In the genomic region with DNA sequence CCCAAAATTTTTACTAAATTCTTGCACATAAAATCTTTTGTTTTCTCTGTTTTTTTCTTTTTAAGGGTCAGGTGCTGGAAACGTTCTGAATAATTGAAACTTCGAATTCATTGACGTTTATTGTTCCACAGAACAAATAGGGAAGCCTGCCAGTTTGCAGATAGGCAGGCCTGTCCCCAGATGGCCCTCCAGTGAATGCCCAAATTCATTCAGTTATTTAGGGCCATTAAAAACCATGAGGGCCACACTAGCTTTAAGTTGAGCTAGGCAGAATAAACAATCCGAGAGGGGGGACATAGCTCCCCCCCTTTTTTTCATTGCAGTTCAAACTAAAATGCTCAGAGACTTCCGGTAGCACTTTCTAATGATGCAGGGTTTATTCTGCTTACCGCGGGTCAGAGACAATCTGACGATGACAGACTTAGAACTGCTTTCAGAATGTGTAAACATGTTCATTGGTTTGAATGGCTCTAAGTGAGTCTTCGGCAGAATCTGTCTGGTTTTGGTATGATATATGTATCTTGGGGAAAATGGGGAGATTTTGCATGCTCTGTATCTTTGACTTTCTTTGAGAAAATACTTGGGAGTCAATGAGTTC, we compare ENCODE assay signal across 13 cellular contexts.
DNase-seq lines count a peak whose midpoint lies in the region; ATAC-seq and TF ChIP-seq lines count a peak whose summit lies in the region.
"Had no signal": no experiment of that assay in that cellular context is flagged by ENCODE, and none has a peak within 500 bp of the region (broad histone marks: within the 10 kb centered on the region; RNA-seq: fewer than 3 reads in every experiment).

No MANE protein-coding gene starts in this region.

- no peak overlapping the region for H2AFZ ChIP-seq in ACC112 (ENCODE audit: low read length, unreplicated experiment)

- POLR2A ChIA-PET in naive thymus-derived CD4-positive, alpha-beta T cell (lab: Charles Lee) = no interaction called here

- TF ChIP-seq CTCF in ascending aorta (IDR thresholded peaks at IDR 0.05) = no peak

- peaks cover 52% of the 10 kb centered on the region for H3K79me2 ChIP-seq in ACC112 (ENCODE audit: control insufficient read depth, insufficient read depth, low read length, unreplicated experiment)

- H3K27me3 ChIP-seq in ACC112 (ENCODE audit: insufficient read depth, low read length) = no peaks in the 10 kb centered on the region
- H3K27me3 ChIP-seq in ascending aorta = no peaks in the 10 kb centered on the region
- no peaks in the 10 kb centered on the region for H3K27me3 ChIP-seq in naive thymus-derived CD4-positive, alpha-beta T cell (ENCODE audit: control insufficient read depth in 2 of 2, insufficient read depth in 2 of 2, low read length in 2 of 2)

- no peaks in the 10 kb centered on the region for H3K9me3 Mint-ChIP-seq in naive thymus-derived CD4-positive, alpha-beta T cell
- H3K9me3 Mint-ChIP-seq: endodermal cell; stimulated activated naive CD8-positive, alpha-beta T cell treated with anti-CD3 and anti-CD28 coated beads, Interleukin-15, Interleukin-2, amounts not matched to agents 100 ng/mL and 50 ng/mL, for 24 hours had no signal

- peak overlapping the region in 7 of 10 donors; percentile 6 to 63 (median 16) for H3K4me3 Mint-ChIP-seq in naive thymus-derived CD4-positive, alpha-beta T cell
- H3K4me3 Mint-ChIP-seq: endodermal cell; stimulated activated naive CD8-positive, alpha-beta T cell treated with anti-CD3 and anti-CD28 coated beads, Interleukin-15, Interleukin-2, amounts not matched to agents 100 ng/mL and 50 ng/mL, for 24 hours had no signal

- peaks cover 14 to 55% (median 43%) of the 10 kb centered on the region in 7 donors for H3K4me1 Mint-ChIP-seq in naive thymus-derived CD4-positive, alpha-beta T cell

- H3K4me3 ChIP-seq in ACC112 (ENCODE audit: low read depth, low read length) (no peak overlapping the region), ascending aorta (peak overlapping the region; percentile 9 to 36)
- H3K4me3 ChIP-seq in naive thymus-derived CD4-positive, alpha-beta T cell (ENCODE audit: low read length) = no peak overlapping the region

- H3K36me3 Mint-ChIP-seq in naive thymus-derived CD4-positive, alpha-beta T cell = peaks cover 0 to 8% (median 0%) of the 10 kb centered on the region in 5 donors

- H3K36me3 ChIP-seq in ACC112 (ENCODE audit: insufficient read depth, low read length) = no peaks in the 10 kb centered on the region
- peaks cover 15 to 21% of the 10 kb centered on the region in 2 donors for H3K36me3 ChIP-seq in ascending aorta
- no peaks in the 10 kb centered on the region for H3K36me3 ChIP-seq in naive thymus-derived CD4-positive, alpha-beta T cell (ENCODE audit: control insufficient read depth in 2 of 3, insufficient read depth in 3 of 3, low read length in 3 of 3)

- H3K9me3 ChIP-seq in ascending aorta = no peaks in the 10 kb centered on the region
- H3K9me3 ChIP-seq in naive thymus-derived CD4-positive, alpha-beta T cell (ENCODE audit: control insufficient read depth in 2 of 3, low read length in 3 of 3) = no peaks in the 10 kb centered on the region

- H3K4me1 ChIP-seq in ACC112 (ENCODE audit: control insufficient read depth, insufficient read depth, low read length, unreplicated experiment) (peaks cover 70% of the 10 kb centered on the region), ascending aorta (peaks cover 72 to 94% of the 10 kb centered on the region in 2 donors)
- peaks cover 14 to 27% of the 10 kb centered on the region in 2 donors for H3K4me1 ChIP-seq in naive thymus-derived CD4-positive, alpha-beta T cell (ENCODE audit: control insufficient read depth in 2 of 2, insufficient read depth in 2 of 2, low read length in 2 of 2)

- intact Hi-C loops in ascending aorta (cut with DNase I) = loop anchor here (2.0 to 5.0 kb wide), 2 partner anchors 21 to 36 kb away; no protein-coding TSS in a partner anchor
- intact Hi-C loops in naive thymus-derived CD4-positive, alpha-beta T cell (cut with micrococcal nuclease) = no loop called here

- peak overlapping the region; percentile 15 to 59 (median 45) for H3K27ac Mint-ChIP-seq in naive thymus-derived CD4-positive, alpha-beta T cell
- H3K27ac Mint-ChIP-seq: endodermal cell; stimulated activated naive CD8-positive, alpha-beta T cell treated with anti-CD3 and anti-CD28 coated beads, Interleukin-15, Interleukin-2, amounts not matched to agents 100 ng/mL and 50 ng/mL, for 24 hours had no signal

- DNase-seq in DMS153 (lab: John Stamatoyannopoulos, UW) (peak; percentile 68), ascending aorta (ENCODE audit: low spot score in 2 of 2) (no peak), NAMALWA (ENCODE audit: low spot score) (no peak), cerebellar nuclear complex (lab: John Stamatoyannopoulos, UW) (no peak)
- DNase-seq in naive thymus-derived CD4-positive, alpha-beta T cell = peak in 4 of 9 donors; percentile 15 to 36 (median 18)
- no peak for DNase-seq in activated CD4-positive, alpha-beta T cell treated with anti-CD3 and anti-CD28 coated beads, Interleukin-2, amount 50 U/mL, for 48 hours
- DNase-seq: activated effector memory CD4-positive, alpha-beta T cell treated with Interleukin-2 at 50 U/mL for 16 hours; endodermal cell; stimulated activated CD4-positive, alpha-beta T cell treated with anti-CD3 and anti-CD28 coated beads, Interleukin-1b, Interleukin-23, amount 100 ng/mL, for 48 hours; T1000 had no signal

- CTCF ChIA-PET in naive thymus-derived CD4-positive, alpha-beta T cell (lab: Charles Lee) = no interaction called here

- peak overlapping the region; percentile 93 for H3K27ac ChIP-seq in ACC112 (ENCODE audit: low read depth, low read length)
- peak overlapping the region; percentile 92 to 99 for H3K27ac ChIP-seq in ascending aorta
- no peak overlapping the region for H3K27ac ChIP-seq in naive thymus-derived CD4-positive, alpha-beta T cell (ENCODE audit: low read depth, low read length)

- peaks cover 0 to 16% (median 0%) of the 10 kb centered on the region in 5 donors for H3K27me3 Mint-ChIP-seq in naive thymus-derived CD4-positive, alpha-beta T cell
- H3K27me3 Mint-ChIP-seq: stimulated activated naive CD8-positive, alpha-beta T cell treated with anti-CD3 and anti-CD28 coated beads, Interleukin-15, Interleukin-2, amounts not matched to agents 100 ng/mL and 50 ng/mL, for 24 hours had no signal

- peak; percentile 49 for ATAC-seq in naive thymus-derived CD4-positive, alpha-beta T cell
- ATAC-seq in HG02870 (IDR thresholded peaks at IDR 0.05; ENCODE audit: unreplicated experiment) = no peak

Comparison
In these comparisons a context has a peak if more than half of its experiments do, and no peak if none do; other contexts are left out.
1. H3K4me3 ChIP-seq: peak in ascending aorta (2 of 2); none in ACC112 (single experiment) and naive thymus-derived CD4-positive, alpha-beta T cell (single experiment).